Comparison of ENCODE assay signal across 2 cellular contexts in the genomic region with DNA sequence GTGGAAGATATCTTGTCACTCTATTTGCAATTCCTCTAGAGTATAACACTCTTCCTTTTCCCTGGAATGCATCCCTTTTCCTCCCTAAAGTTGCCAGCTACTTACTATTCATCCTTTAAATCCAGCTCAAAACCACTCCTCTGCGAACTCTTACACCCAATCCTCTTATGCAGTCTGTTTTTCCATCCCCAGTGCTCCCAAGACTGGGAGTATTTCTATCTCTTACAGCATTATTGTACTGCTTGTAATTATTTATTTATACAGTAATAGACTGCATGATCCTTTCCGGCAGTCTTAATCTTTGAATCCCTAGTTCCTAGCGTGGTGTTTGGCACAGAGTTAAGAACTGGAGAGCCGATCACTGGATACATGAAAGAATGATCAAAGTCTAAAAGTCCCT.
A peak's percentile ranks its signal among the peaks of the same experiment; 100 is the strongest.
TF ChIP-seq lines count a peak whose summit lies in the region.

No MANE protein-coding gene starts in this region.

TF ChIP-seq in HEK293, 187 proteins besides CTCF, POLR2A, EP300 and RAD21:
- TF ChIP-seq ZBTB17 (tag by site-specific recombination; IDR thresholded peaks at IDR 0.05): peak; percentile 73
- TF ChIP-seq, protein P1, sequence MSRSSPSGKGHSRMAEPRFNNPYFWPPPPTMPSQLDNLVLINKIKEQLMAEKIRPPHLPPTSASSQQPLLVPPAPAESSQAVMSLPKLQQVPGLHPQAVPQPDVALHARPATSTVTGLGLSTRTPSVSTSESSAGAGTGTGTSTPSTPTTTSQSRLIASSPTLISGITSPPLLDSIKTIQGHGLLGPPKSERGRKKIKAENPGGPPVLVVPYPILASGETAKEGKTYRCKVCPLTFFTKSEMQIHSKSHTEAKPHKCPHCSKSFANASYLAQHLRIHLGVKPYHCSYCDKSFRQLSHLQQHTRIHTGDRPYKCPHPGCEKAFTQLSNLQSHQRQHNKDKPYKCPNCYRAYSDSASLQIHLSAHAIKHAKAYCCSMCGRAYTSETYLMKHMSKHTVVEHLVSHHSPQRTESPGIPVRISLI (tag by site-specific recombination; IDR thresholded peaks at IDR 0.05): no peak

TF ChIP-seq in SK-N-SH, 30 proteins besides CTCF, POLR2A, EP300 and RAD21:
- TF ChIP-seq FOXM1 (IDR thresholded peaks at IDR 0.05; ENCODE audit: low read depth) (no peak), POLR2AphosphoS5 (IDR thresholded peaks at IDR 0.05; ENCODE audit: low read depth, low read length) (no peak), JUND (IDR thresholded peaks at IDR 0.05) (no peak), NRF1 (IDR thresholded peaks at IDR 0.05; ENCODE audit: low read depth, low read length) (no peak), TAF1 (IDR thresholded peaks at IDR 0.05; ENCODE audit: borderline replicate concordance, low read depth, low read length) (no peak), MEF2A (IDR thresholded peaks at IDR 0.05; ENCODE audit: borderline replicate concordance, low read depth) (no peak), SIN3A (IDR thresholded peaks at IDR 0.05; ENCODE audit: borderline replicate concordance, low read depth, low read length) (no peak), EZH2phosphoT487 (IDR thresholded peaks at IDR 0.05; ENCODE audit: borderline replicate concordance, low read depth) (no peak), YY1 (IDR thresholded peaks at IDR 0.05; ENCODE audit: low read depth) (no peak)
- TF ChIP-seq, protein P2, sequence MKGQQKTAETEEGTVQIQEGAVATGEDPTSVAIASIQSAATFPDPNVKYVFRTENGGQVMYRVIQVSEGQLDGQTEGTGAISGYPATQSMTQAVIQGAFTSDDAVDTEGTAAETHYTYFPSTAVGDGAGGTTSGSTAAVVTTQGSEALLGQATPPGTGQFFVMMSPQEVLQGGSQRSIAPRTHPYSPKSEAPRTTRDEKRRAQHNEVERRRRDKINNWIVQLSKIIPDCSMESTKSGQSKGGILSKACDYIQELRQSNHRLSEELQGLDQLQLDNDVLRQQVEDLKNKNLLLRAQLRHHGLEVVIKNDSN (IDR thresholded peaks at IDR 0.05; ENCODE audit: borderline replicate concordance, low read depth): no peak
- TF ChIP-seq, protein P3, sequence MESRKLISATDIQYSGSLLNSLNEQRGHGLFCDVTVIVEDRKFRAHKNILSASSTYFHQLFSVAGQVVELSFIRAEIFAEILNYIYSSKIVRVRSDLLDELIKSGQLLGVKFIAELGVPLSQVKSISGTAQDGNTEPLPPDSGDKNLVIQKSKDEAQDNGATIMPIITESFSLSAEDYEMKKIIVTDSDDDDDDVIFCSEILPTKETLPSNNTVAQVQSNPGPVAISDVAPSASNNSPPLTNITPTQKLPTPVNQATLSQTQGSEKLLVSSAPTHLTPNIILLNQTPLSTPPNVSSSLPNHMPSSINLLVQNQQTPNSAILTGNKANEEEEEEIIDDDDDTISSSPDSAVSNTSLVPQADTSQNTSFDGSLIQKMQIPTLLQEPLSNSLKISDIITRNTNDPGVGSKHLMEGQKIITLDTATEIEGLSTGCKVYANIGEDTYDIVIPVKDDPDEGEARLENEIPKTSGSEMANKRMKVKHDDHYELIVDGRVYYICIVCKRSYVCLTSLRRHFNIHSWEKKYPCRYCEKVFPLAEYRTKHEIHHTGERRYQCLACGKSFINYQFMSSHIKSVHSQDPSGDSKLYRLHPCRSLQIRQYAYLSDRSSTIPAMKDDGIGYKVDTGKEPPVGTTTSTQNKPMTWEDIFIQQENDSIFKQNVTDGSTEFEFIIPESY (IDR thresholded peaks at IDR 0.05; ENCODE audit: borderline replicate concordance, low read depth): no peak
- TF ChIP-seq, protein P4, sequence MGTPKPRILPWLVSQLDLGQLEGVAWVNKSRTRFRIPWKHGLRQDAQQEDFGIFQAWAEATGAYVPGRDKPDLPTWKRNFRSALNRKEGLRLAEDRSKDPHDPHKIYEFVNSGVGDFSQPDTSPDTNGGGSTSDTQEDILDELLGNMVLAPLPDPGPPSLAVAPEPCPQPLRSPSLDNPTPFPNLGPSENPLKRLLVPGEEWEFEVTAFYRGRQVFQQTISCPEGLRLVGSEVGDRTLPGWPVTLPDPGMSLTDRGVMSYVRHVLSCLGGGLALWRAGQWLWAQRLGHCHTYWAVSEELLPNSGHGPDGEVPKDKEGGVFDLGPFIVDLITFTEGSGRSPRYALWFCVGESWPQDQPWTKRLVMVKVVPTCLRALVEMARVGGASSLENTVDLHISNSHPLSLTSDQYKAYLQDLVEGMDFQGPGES (IDR thresholded peaks at IDR 0.05; ENCODE audit: low read depth, low read length): no peak
